ENCODE assay signal across 8 cellular contexts in the genomic region with DNA sequence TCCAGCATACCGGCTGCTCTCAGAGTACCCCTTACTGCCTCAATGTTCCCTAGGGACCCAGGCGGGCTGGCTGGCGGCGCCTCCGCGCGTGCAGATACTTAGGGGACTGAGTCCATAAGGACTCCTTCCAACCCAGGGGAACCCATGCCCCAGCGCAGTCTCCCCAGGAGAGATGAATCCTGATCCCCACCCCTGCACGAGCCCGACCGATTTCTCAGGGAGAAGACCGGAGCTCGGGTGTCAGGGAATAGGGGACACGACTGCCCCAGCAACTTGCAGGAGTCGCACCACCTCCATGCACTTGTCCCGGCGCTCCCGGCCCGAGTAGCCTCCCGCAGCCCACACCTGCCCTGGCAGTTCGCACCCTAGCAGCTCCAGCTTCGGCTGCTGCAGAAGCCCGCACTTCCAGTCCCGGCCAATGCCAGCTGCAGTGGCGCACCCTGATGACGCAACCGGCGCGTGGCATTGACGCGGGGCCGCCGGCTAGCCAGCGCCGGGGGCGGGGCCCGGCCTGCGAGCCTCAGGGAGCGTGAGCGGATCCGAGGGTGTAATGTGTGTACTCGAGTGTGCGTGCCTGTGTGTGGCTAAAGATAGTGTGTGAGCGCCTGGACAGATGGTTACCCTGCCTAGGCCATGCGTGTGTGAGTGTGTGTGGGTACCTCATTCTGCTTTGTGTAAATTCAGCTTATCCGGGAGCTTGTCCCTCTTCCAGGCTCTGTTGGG. TPM values are rescaled to one million over a fixed set of nuclear protein-coding genes. Genes with fewer than 3 reads are reported as not detected.
DNase-seq lines count a peak whose midpoint lies in the region; ATAC-seq and TF ChIP-seq lines count a peak whose summit lies in the region.

A gene with protein sequence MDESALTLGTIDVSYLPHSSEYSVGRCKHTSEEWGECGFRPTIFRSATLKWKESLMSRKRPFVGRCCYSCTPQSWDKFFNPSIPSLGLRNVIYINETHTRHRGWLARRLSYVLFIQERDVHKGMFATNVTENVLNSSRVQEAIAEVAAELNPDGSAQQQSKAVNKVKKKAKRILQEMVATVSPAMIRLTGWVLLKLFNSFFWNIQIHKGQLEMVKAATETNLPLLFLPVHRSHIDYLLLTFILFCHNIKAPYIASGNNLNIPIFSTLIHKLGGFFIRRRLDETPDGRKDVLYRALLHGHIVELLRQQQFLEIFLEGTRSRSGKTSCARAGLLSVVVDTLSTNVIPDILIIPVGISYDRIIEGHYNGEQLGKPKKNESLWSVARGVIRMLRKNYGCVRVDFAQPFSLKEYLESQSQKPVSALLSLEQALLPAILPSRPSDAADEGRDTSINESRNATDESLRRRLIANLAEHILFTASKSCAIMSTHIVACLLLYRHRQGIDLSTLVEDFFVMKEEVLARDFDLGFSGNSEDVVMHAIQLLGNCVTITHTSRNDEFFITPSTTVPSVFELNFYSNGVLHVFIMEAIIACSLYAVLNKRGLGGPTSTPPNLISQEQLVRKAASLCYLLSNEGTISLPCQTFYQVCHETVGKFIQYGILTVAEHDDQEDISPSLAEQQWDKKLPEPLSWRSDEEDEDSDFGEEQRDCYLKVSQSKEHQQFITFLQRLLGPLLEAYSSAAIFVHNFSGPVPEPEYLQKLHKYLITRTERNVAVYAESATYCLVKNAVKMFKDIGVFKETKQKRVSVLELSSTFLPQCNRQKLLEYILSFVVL (minus strand): TSS at position 437 of the 723 bp plus-strand sequence. CDS start 1,981 bp downstream, outside the sequence.

- H3K27ac ChIP-seq in adipose tissue (ENCODE audit: low read depth, low read length) (no peak within 1 kb of the TSS), heart right ventricle (peak within 1 kb of the TSS in 9 of 10 donors; percentile 70 to 85 (median 78)), upper lobe of left lung (peak within 1 kb of the TSS; percentile 54 to 84 (median 75))

- DNase-seq in NCI-H1092 treated with DMSO at 0.1 percent for 48 hours (lab: John Stamatoyannopoulos, UW) (peak; percentile 72), SW480 (ENCODE audit: low spot score) (peak; percentile 83), heart right ventricle (peak; percentile 93 to 96), posterior vena cava (ENCODE audit: low spot score) (peak; percentile 99), upper lobe of left lung (peak; percentile 95 to 100)

- peak in 1 of 9 donors; percentile 7 for TF ChIP-seq CTCF in heart right ventricle (IDR thresholded peaks at IDR 0.05)
- TF ChIP-seq CTCF in upper lobe of left lung (IDR thresholded peaks at IDR 0.05): peak in 4 of 6 experiments; percentile 15 to 48 (median 40)

- H3K9me3 ChIP-seq in heart right ventricle: peaks cover 0 to 9% (median 0%) of the 10 kb centered on the region in 11 donors
- H3K9me3 ChIP-seq in upper lobe of left lung: no peaks in the 10 kb centered on the region

- intact Hi-C loops in heart right ventricle (cut with DNase I) (loop anchor here in 8 of 10 donors (2.0 to 10.0 kb wide), 7 partner anchors 113 to 264 kb away; partner anchors contain the start of genes VTI1A (in 1 of the 8) and ZDHHC6 (in 1 of the 8)), posterior vena cava (cut with DNase I) (loop anchor here in 1 of 2 donors (10.0 kb wide), 1 partner anchor 131 kb away; no protein-coding TSS in a partner anchor)

- H3K4me1 ChIP-seq in heart right ventricle (peaks cover 4 to 33% (median 19%) of the 10 kb centered on the region in 9 donors), upper lobe of left lung (peaks cover 7 to 26% (median 12%) of the 10 kb centered on the region in 4 donors)

- peak; percentile 97 for ATAC-seq in HG02588 (IDR thresholded peaks at IDR 0.05; ENCODE audit: unreplicated experiment)
- peak; percentile 96 to 99 (median 98) for ATAC-seq in heart right ventricle
- ATAC-seq in upper lobe of left lung (ENCODE audit: low FRiP score in 2 of 2): peak; percentile 98 to 99

- WGBS in adipose tissue, 3 donors: 1% methylated on average over 46 of the region's 46 CpGs
- 0 to 1% methylated on average over 46 of the region's 46 CpGs for WGBS in heart right ventricle, 2 donors
- WGBS in upper lobe of left lung, 2 donors: 0% methylated on average over 2 to 41 of the region's 46 CpGs

- TF ChIP-seq EP300 in upper lobe of left lung (IDR thresholded peaks at IDR 0.05): peak in 1 of 4 donors; percentile 57

- H3K36me3 ChIP-seq in heart right ventricle (peaks cover 0 to 33% (median 0%) of the 10 kb centered on the region in 9 donors), upper lobe of left lung (peaks cover 0 to 19% (median 8%) of the 10 kb centered on the region in 4 donors)

- H3K4me3 ChIP-seq in heart right ventricle (peak within 1 kb of the TSS; percentile 73 to 100 (median 88)), upper lobe of left lung (peak within 1 kb of the TSS; percentile 83 to 93 (median 90))

- no peaks in the 10 kb centered on the region for H3K27me3 ChIP-seq in heart right ventricle
- no peaks in the 10 kb centered on the region for H3K27me3 ChIP-seq in upper lobe of left lung

- TF ChIP-seq POLR2A in GM10847 (IDR thresholded peaks at IDR 0.05; ENCODE audit: extremely low read depth, insufficient read length): peak; percentile 85
- TF ChIP-seq POLR2A in upper lobe of left lung (IDR thresholded peaks at IDR 0.05): peak in 3 of 4 donors; percentile 56 to 84 (median 69)

RNA-seq across cellular contexts. Expression of the gene that starts here (rescaled TPM):
- polyA plus RNA-seq in adipose tissue (1,000 to 10,000 TPM in 1 of 3 donors, 100 to 1,000 TPM in 2; 109 to 1,144 (median 124) TPM), heart right ventricle (10 to 100 TPM; 10.7 TPM)
- total RNA-seq in heart right ventricle (10 to 100 TPM; 12.2 to 36.6 (median 20.9) TPM), posterior vena cava (10 to 100 TPM; 11.8 to 13.8 TPM), upper lobe of left lung (10 to 100 TPM in 3 of 6 donors, 1 to 10 TPM in 3; 6.7 to 26.2 (median 10.6) TPM)

Comparison
In these comparisons a context has a peak if more than half of its experiments do, and no peak if none do; other contexts are left out.
1. RNA of the gene that starts here (polyA plus RNA-seq): 109 to 1,144 TPM in adipose tissue; 10.7 TPM in heart right ventricle; every median in the first group is over 4 times any median in the second.
2. Peak in every context shown above with its lines, with median percentiles within 50 percentile points of each other: ATAC-seq and DNase-seq.